Comparison of ENCODE assay signal across 1 cellular context in genomic region chr20:36865076-36865860, GRCh38.
A peak's percentile ranks its signal among the peaks of the same experiment; 100 is the strongest.
TF ChIP-seq lines count a peak whose summit lies in the region.

No MANE protein-coding gene starts in this region.

TF ChIP-seq in WTC11, 78 proteins besides CTCF, POLR2A, EP300 and RAD21 (continued from another document):
- TF ChIP-seq E2F5 (CRISPR knock-in tag; IDR thresholded peaks at IDR 0.05) (no peak), ZNF232 (CRISPR knock-in tag; IDR thresholded peaks at IDR 0.05) (no peak), FOXP1 (CRISPR knock-in tag; IDR thresholded peaks at IDR 0.05; ENCODE audit: borderline replicate concordance) (peak; percentile 69; the same call in 1 of the 2 replicates), USF1 (CRISPR knock-in tag; IDR thresholded peaks at IDR 0.05) (no peak), IRF2 (CRISPR knock-in tag; IDR thresholded peaks at IDR 0.05; ENCODE audit: borderline replicate concordance, low read depth) (no peak), ZNF532 (CRISPR knock-in tag; IDR thresholded peaks at IDR 0.05; ENCODE audit: borderline replicate concordance) (no peak), ZNF281 (CRISPR knock-in tag; IDR thresholded peaks at IDR 0.05) (peak; percentile 58; the same call in 1 of the 2 replicates), ZBTB21 (CRISPR knock-in tag; IDR thresholded peaks at IDR 0.05; ENCODE audit: borderline replicate concordance) (0 out of 2 replicates have a peak, but pooled peaks have one; percentile 40), MLX (CRISPR knock-in tag; IDR thresholded peaks at IDR 0.05) (no peak), E2F1 (CRISPR knock-in tag; IDR thresholded peaks at IDR 0.05) (no peak), ZNF425 (CRISPR knock-in tag; conservative IDR thresholded peaks at IDR 0.05) (no peak), TCF7 (CRISPR knock-in tag; IDR thresholded peaks at IDR 0.05; ENCODE audit: low read depth) (no peak), CDX4 (CRISPR knock-in tag; IDR thresholded peaks at IDR 0.05; ENCODE audit: borderline replicate concordance) (no peak), HMGXB4 (CRISPR knock-in tag; IDR thresholded peaks at IDR 0.05) (no peak)
TF ChIP-seq in WTC11: peak in this region for 6.
